ENCODE assay signal across 21 cellular contexts in the genomic region with DNA sequence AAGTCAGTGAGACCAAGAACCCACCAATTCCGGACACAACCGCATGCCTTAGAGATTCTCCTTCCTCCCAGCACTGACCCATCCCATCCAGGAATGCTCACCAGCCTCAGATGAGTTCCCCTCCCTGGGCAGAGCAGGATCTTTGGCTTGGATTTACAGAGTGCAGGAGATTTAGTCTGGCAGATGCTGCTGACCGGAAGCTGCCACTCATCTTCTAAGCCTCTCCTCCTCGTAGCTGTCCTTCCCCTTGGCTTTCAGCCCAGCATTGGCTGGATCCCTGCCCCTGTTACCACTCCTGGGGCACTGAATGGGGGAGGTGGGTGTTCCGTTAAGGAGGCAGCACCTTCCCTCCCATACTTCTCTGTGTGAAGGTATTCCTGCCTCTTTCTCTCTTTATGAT. TPM values are rescaled to one million over a fixed set of nuclear protein-coding genes. Genes with fewer than 3 reads are reported as not detected.
A peak's percentile ranks its signal among the peaks of the same experiment; 100 is the strongest.
DNase-seq lines count a peak whose midpoint lies in the region; ATAC-seq and TF ChIP-seq lines count a peak whose summit lies in the region.
"Had no signal": no experiment of that assay in that cellular context is flagged by ENCODE, and none has a peak within 500 bp of the region (broad histone marks: within the 10 kb centered on the region; RNA-seq: fewer than 3 reads in every experiment).

No MANE protein-coding gene starts in this region.

- H3K4me1 ChIP-seq in right atrium auricular region: peaks cover 0 to 7% of the 10 kb centered on the region in 2 donors
- peaks cover 0 to 8% (median 7%) of the 10 kb centered on the region in 3 donors for H3K4me1 ChIP-seq in skeletal muscle tissue (ENCODE audit: control insufficient read depth in 3 of 3, insufficient read depth in 3 of 3, low read length in 3 of 3)
- H3K4me1 ChIP-seq in stomach: no peaks in the 10 kb centered on the region

- intact Hi-C loops in stomach (cut with DNase I; ENCODE audit: low total_unique reads): no loop called here

- ATAC-seq in stimulated activated naive CD8-positive, alpha-beta T cell treated with anti-CD3 and anti-CD28 coated beads, Interleukin-15, Interleukin-2, amounts not matched to agents 100 U/mL and 50 U/mL, for 24 hours: no peak
- ATAC-seq: naive thymus-derived CD8-positive, alpha-beta T cell; T-cell had no signal

- DNase-seq in NCI-H524 (lab: John Stamatoyannopoulos, UW): peak; percentile 49 to 61
- no peak for DNase-seq in NCI-H524 treated with DMSO at 0.1 percent for 48 hours (lab: John Stamatoyannopoulos, UW)
- DNase-seq in right atrium auricular region (ENCODE audit: low spot score): no peak
- no peak for DNase-seq in G401 (ENCODE audit: low spot score)
- no peak for DNase-seq in stomach
- DNase-seq in stimulated activated naive CD8-positive, alpha-beta T cell treated with anti-CD3 and anti-CD28 coated beads, Interleukin-15, Interleukin-2, amounts not matched to agents 100 U/mL and 50 U/mL, for 24 hours: no peak
- DNase-seq: activated CD4-positive, alpha-beta memory T cell treated with anti-CD3 and anti-CD28 coated beads, Interleukin-2, amount 10 ng/mL, durations not matched to agents 7 days and 5 days; activated T-cell treated with anti-CD3 and anti-CD28 coated beads, Interleukin-2, amount 50 U/mL, for 24 hours; dermis blood vessel endothelial cell; KG1; naive thymus-derived CD8-positive, alpha-beta T cell; NCI-H1105; stimulated activated naive CD4-positive, alpha-beta T cell; T-cell had no signal

- H3K27me3 ChIP-seq in right atrium auricular region (no peaks in the 10 kb centered on the region), skeletal muscle tissue (ENCODE audit: control insufficient read depth in 3 of 3, insufficient read depth in 3 of 3, low read length in 3 of 3) (no peaks in the 10 kb centered on the region), stomach (no peaks in the 10 kb centered on the region)

- peak overlapping the region; percentile 27 to 41 for H3K4me3 ChIP-seq in right atrium auricular region
- peak overlapping the region; percentile 4 to 45 (median 42) for H3K4me3 ChIP-seq in skeletal muscle tissue (ENCODE audit: low read length in 3 of 3)
- no peak overlapping the region for H3K4me3 ChIP-seq in stomach
- H3K4me3 ChIP-seq: BLaER1 treated with 17β-estradiol and CSF1 and Interleukin-3, amounts not matched to agents 10 nM and 100 nM had no signal

- WGBS in stomach, 5 donors: 60 to 78% (median 66%) methylated on average over 5 of the region's 5 CpGs

- H3K4me1 Mint-ChIP-seq in brain: peaks cover 35% of the 10 kb centered on the region
- H3K4me1 Mint-ChIP-seq: memory B cell; naive thymus-derived CD8-positive, alpha-beta T cell; T-cell had no signal

- peak overlapping the region in 3 of 5 experiments; percentile 50 to 84 (median 71) for H3K27ac Mint-ChIP-seq in brain
- H3K27ac Mint-ChIP-seq: activated CD4-positive, alpha-beta memory T cell treated with anti-CD3 and anti-CD28 coated beads, Interleukin-2, amount 10 ng/mL, durations not matched to agents 7 days and 5 days; activated naive CD8-positive, alpha-beta T cell; activated T-cell treated with anti-CD3 and anti-CD28 coated beads, Interleukin-2, amount 50 U/mL, for 24 hours; memory B cell; T-cell; type B pancreatic cell had no signal

- H3K4me3 Mint-ChIP-seq in brain: peak overlapping the region in 1 of 5 experiments; percentile 7
- H3K4me3 Mint-ChIP-seq: activated CD4-positive, alpha-beta memory T cell treated with anti-CD3 and anti-CD28 coated beads, Interleukin-2, amount 10 ng/mL, durations not matched to agents 7 days and 5 days; activated naive CD8-positive, alpha-beta T cell; activated T-cell treated with anti-CD3 and anti-CD28 coated beads, Interleukin-2, amount 50 U/mL, for 24 hours; memory B cell; naive thymus-derived CD8-positive, alpha-beta T cell; T-cell; type B pancreatic cell had no signal

- no peak for TF ChIP-seq EP300 in stomach (IDR thresholded peaks at IDR 0.05)

- H3K36me3 ChIP-seq in right atrium auricular region (no peaks in the 10 kb centered on the region), skeletal muscle tissue (ENCODE audit: control insufficient read depth in 3 of 3, insufficient read depth in 3 of 3, low read length in 3 of 3) (no peaks in the 10 kb centered on the region), stomach (no peaks in the 10 kb centered on the region)
- H3K36me3 ChIP-seq: BLaER1 treated with 17β-estradiol and CSF1 and Interleukin-3, amounts not matched to agents 10 nM and 100 nM had no signal

- peaks cover 5% of the 10 kb centered on the region for H3K27me3 Mint-ChIP-seq in brain
- H3K27me3 Mint-ChIP-seq: activated CD4-positive, alpha-beta memory T cell treated with anti-CD3 and anti-CD28 coated beads, Interleukin-2, amount 10 ng/mL, durations not matched to agents 7 days and 5 days; memory B cell; type B pancreatic cell had no signal

- TF ChIP-seq POLR2A in stomach (IDR thresholded peaks at IDR 0.05): no peak

- in situ Hi-C loops in G401 (cut with HindIII; ENCODE audit: low sequenced_read_pairs): no loop called here

- H3K36me3 Mint-ChIP-seq in brain: no peaks in the 10 kb centered on the region
- H3K36me3 Mint-ChIP-seq: activated naive CD8-positive, alpha-beta T cell; memory B cell; naive thymus-derived CD8-positive, alpha-beta T cell; T-cell; type B pancreatic cell had no signal

- H3K9me3 ChIP-seq in right atrium auricular region (no peaks in the 10 kb centered on the region), skeletal muscle tissue (ENCODE audit: control insufficient read depth in 3 of 3, low read length in 3 of 3) (no peaks in the 10 kb centered on the region), stomach (no peaks in the 10 kb centered on the region)

- peak overlapping the region in 1 of 3 donors; percentile 43 for H3K9ac ChIP-seq in skeletal muscle tissue (ENCODE audit: low read depth in 1 of 3, low read length in 3 of 3)
- H3K9ac ChIP-seq: BLaER1 treated with 17β-estradiol and CSF1 and Interleukin-3, amounts not matched to agents 10 nM and 100 nM had no signal

- no peak for TF ChIP-seq CTCF in brain (conservative IDR thresholded peaks at IDR 0.05)
- TF ChIP-seq CTCF in right atrium auricular region (IDR thresholded peaks at IDR 0.05): no peak
- no peak for TF ChIP-seq CTCF in stomach (IDR thresholded peaks at IDR 0.05)

- peaks cover 0 to 16% (median 8%) of the 10 kb centered on the region in 5 experiments for H3K9me3 Mint-ChIP-seq in brain
- H3K9me3 Mint-ChIP-seq: activated CD4-positive, alpha-beta memory T cell treated with anti-CD3 and anti-CD28 coated beads, Interleukin-2, amount 10 ng/mL, durations not matched to agents 7 days and 5 days; activated T-cell treated with anti-CD3 and anti-CD28 coated beads, Interleukin-2, amount 50 U/mL, for 24 hours; memory B cell; type B pancreatic cell had no signal

- H3K27ac ChIP-seq in right atrium auricular region (peak overlapping the region; percentile 63 to 64), skeletal muscle tissue (ENCODE audit: low read depth, low read length) (no peak overlapping the region), stomach (no peak overlapping the region)
- H3K27ac ChIP-seq: BLaER1 treated with 17β-estradiol and CSF1 and Interleukin-3, amounts not matched to agents 10 nM and 100 nM; epithelial cell of prostate had no signal

RNA-seq across cellular contexts. Expression of gene VWA3B, which starts 53.2 kb away (rescaled TPM):
- polyA plus RNA-seq in brain (ENCODE audit: insufficient read depth, low read depth, low replicate concordance) (1.1 TPM), stomach (under 1 TPM; 0.03 to 0.46 (median 0.12) TPM)
- total RNA-seq in right atrium auricular region (not detected), skeletal muscle tissue (not detected), stomach (100 to 1,000 TPM in 1 of 5 donors, 1 to 10 TPM in 2, not detected in 2; 4.0 to 134 (median 4.9) TPM)
- total RNA-seq in G401 (2014; rRNA removed; shearing (Covaris generic)): not detected in 2 replicates
- total RNA-seq: activated CD4-positive, alpha-beta memory T cell treated with anti-CD3 and anti-CD28 coated beads, Interleukin-2, amount 10 ng/mL, durations not matched to agents 7 days and 5 days; dermis blood vessel endothelial cell; naive thymus-derived CD8-positive, alpha-beta T cell; T-cell had no signal

Comparison
In these comparisons a context has a peak if more than half of its experiments do, and no peak if none do; other contexts are left out.
1. DNase-seq: peak in NCI-H524 (2 of 2); none in NCI-H524 treated with DMSO at 0.1 percent for 48 hours (single experiment), right atrium auricular region (single experiment), G401 (single experiment), stomach (single experiment) and stimulated activated naive CD8-positive, alpha-beta T cell treated with anti-CD3 and anti-CD28 coated beads, Interleukin-15, Interleukin-2, amounts not matched to agents 100 U/mL and 50 U/mL, for 24 hours (single experiment).
2. H3K27ac ChIP-seq: peak in right atrium auricular region (2 of 2); none in skeletal muscle tissue (single experiment) and stomach (0 of 5).
3. H3K4me3 ChIP-seq: peak in right atrium auricular region (2 of 2) and skeletal muscle tissue (3 of 3); none in stomach (0 of 4).